ENCODE assay signal across 1 cellular context in the genomic region with DNA sequence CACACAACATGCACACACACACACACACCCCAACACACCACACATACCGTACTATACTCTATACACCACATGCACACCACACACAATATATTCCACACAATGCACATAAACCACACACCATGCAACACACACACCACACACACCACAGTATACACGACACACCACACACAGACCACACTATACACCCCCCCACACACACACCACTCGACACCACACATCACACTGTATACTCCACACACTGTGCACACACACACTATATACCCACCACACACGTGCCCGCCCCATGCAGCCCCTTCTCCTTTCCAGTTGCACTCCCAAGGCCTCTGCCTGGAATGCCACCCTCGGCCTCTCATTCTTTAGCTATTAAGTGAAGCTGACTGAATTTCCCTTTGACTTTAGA.
TF ChIP-seq lines count a peak whose summit lies in the region.

No MANE protein-coding gene starts in this region.

TF ChIP-seq in H1, 55 proteins besides CTCF, POLR2A, EP300 and RAD21:
- TF ChIP-seq SP1 (IDR thresholded peaks at IDR 0.05; ENCODE audit: low read depth, low read length): no peak
- TF ChIP-seq, protein P1, sequence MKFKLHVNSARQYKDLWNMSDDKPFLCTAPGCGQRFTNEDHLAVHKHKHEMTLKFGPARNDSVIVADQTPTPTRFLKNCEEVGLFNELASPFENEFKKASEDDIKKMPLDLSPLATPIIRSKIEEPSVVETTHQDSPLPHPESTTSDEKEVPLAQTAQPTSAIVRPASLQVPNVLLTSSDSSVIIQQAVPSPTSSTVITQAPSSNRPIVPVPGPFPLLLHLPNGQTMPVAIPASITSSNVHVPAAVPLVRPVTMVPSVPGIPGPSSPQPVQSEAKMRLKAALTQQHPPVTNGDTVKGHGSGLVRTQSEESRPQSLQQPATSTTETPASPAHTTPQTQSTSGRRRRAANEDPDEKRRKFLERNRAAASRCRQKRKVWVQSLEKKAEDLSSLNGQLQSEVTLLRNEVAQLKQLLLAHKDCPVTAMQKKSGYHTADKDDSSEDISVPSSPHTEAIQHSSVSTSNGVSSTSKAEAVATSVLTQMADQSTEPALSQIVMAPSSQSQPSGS (IDR thresholded peaks at IDR 0.05; ENCODE audit: low read length): no peak
- no peak for TF ChIP-seq SP4 (IDR thresholded peaks at IDR 0.05; ENCODE audit: low read length)
- TF ChIP-seq CTBP2 (IDR thresholded peaks at IDR 0.05; ENCODE audit: borderline replicate concordance, insufficient read depth, insufficient read length, low read length): no peak
- no peak for TF ChIP-seq CHD2 (IDR thresholded peaks at IDR 0.05; ENCODE audit: low read length)
- no peak for TF ChIP-seq RXRA (IDR thresholded peaks at IDR 0.05; ENCODE audit: insufficient read depth, low read depth, low read length)
- no peak for TF ChIP-seq SRF (IDR thresholded peaks at IDR 0.05; ENCODE audit: low read depth, low read length)
- no peak for TF ChIP-seq GTF2F1 (IDR thresholded peaks at IDR 0.05; ENCODE audit: borderline replicate concordance, low read depth, low read length)
TF ChIP-seq in H1: peak in this region for 0.
